Comparison of ENCODE assay signal across 1 cellular context in genomic region chr6:37877373-37878149, GRCh38.
TF ChIP-seq lines count a peak whose summit lies in the region.

No MANE protein-coding gene starts in this region.

TF ChIP-seq in IMR-90, 13 proteins besides CTCF, POLR2A, EP300 and RAD21:
- no peak for TF ChIP-seq CEBPB (IDR thresholded peaks at IDR 0.05; ENCODE audit: low read depth, low read length)
- no peak for TF ChIP-seq CHD1 (IDR thresholded peaks at IDR 0.05; ENCODE audit: low read depth, low read length)
- TF ChIP-seq RFX5 (IDR thresholded peaks at IDR 0.05; ENCODE audit: low read depth, low read length): no peak
- TF ChIP-seq NFE2L2 (IDR thresholded peaks at IDR 0.05; ENCODE audit: low read depth, low read length): no peak
- no peak for TF ChIP-seq RCOR1 (IDR thresholded peaks at IDR 0.05; ENCODE audit: insufficient replicate concordance, low read length)
- no peak for TF ChIP-seq SMC3 (IDR thresholded peaks at IDR 0.05; ENCODE audit: low read depth, low read length)
- TF ChIP-seq MAFK (IDR thresholded peaks at IDR 0.05; ENCODE audit: low read depth, low read length): no peak
- TF ChIP-seq MAZ (IDR thresholded peaks at IDR 0.05; ENCODE audit: borderline replicate concordance, low read depth, low read length): no peak
- TF ChIP-seq MXI1 (IDR thresholded peaks at IDR 0.05; ENCODE audit: borderline replicate concordance, low read depth, low read length): no peak
- TF ChIP-seq BHLHE40 (IDR thresholded peaks at IDR 0.05; ENCODE audit: low read depth, low read length): no peak
